ENCODE assay signal across 14 cellular contexts in genomic region chr9:35760651-35761050, GRCh38. TPM values are rescaled to one million over a fixed set of nuclear protein-coding genes. Genes with fewer than 3 reads are reported as not detected.
DNase-seq lines count a peak whose midpoint lies in the region; ATAC-seq, FAIRE-seq and TF ChIP-seq lines count a peak whose summit lies in the region.
"Had no signal": no experiment of that assay in that cellular context is flagged by ENCODE, and none has a peak within 500 bp of the region (broad histone marks: within the 10 kb centered on the region; RNA-seq: fewer than 3 reads in every experiment).

No MANE protein-coding gene starts in this region.

- H3K79me1 ChIP-seq in H9 (ENCODE audit: insufficient read depth, low read depth, low read length, poor library complexity, severe bottlenecking), result no peaks in the 10 kb centered on the region

- H2BK120ac ChIP-seq in H9 (ENCODE audit: low read depth, low read length, poor library complexity, severe bottlenecking), result no peak overlapping the region

- ATAC-seq in HG02642 (IDR thresholded peaks at IDR 0.05; ENCODE audit: poor library complexity, unreplicated experiment), result no peak

- H3K9me3 Mint-ChIP-seq in astrocyte (ENCODE audit: unreplicated experiment), result no peaks in the 10 kb centered on the region
- no peaks in the 10 kb centered on the region for H3K9me3 Mint-ChIP-seq in H9
- H3K9me3 Mint-ChIP-seq: dendritic cell treated with granulocyte-macrophage colony-stimulating factor and Interleukin-4, amounts not matched to agents 40 ng/mL and 50 ng/mL, for 4 days; IgD-negative memory B cell had no signal

- no peak for FAIRE-seq in astrocyte (lab: Jason Lieb, UNC)

- H3K9ac ChIP-seq in astrocyte (ENCODE audit: low read length) (no peak overlapping the region), H9 (ENCODE audit: extremely low read depth, insufficient read length, low read length) (no peak overlapping the region)

- H3K4me2 ChIP-seq in astrocyte (ENCODE audit: low read length) (peak overlapping the region; percentile 31), H9 (ENCODE audit: insufficient read depth, insufficient read length, low read length) (no peak overlapping the region)

- H3K4me1 ChIP-seq in ACC112 (ENCODE audit: control insufficient read depth, insufficient read depth, low read length, unreplicated experiment) (peaks cover 24% of the 10 kb centered on the region), astrocyte (ENCODE audit: insufficient read depth, low read length) (peaks cover 25% of the 10 kb centered on the region), H9 (ENCODE audit: insufficient read depth, low read length) (no peaks in the 10 kb centered on the region)

- H3K36me3 ChIP-seq in ACC112 (ENCODE audit: insufficient read depth, low read length), result no peaks in the 10 kb centered on the region
- no peaks in the 10 kb centered on the region for H3K36me3 ChIP-seq in astrocyte (ENCODE audit: insufficient read depth, low read length)
- H3K36me3 ChIP-seq: right atrium auricular region had no signal

- WGBS in H9 (ENCODE audit: extremely low coverage, insufficient read length, low lambda C conversion rate), result no CpG with 5 or more reads among the region's 2 CpGs

- no peak overlapping the region for H4K8ac ChIP-seq in H9 (replicated peaks; ENCODE audit: insufficient read length, low read depth, low read length)

- no peak overlapping the region for H2BK15ac ChIP-seq in H9 (ENCODE audit: low read depth, low read length)

- DNase-seq in HT1080 (ENCODE audit: low read depth), result peak; percentile 66
- DNase-seq in astrocyte (ENCODE audit: low read depth), result peak; percentile 65
- DNase-seq in left kidney (ENCODE audit: low read depth, low spot score), result peak; percentile 73
- DNase-seq in H9, result no peak
- no peak for DNase-seq in NCI-H526 (lab: John Stamatoyannopoulos, UW)
- no peak for DNase-seq in activated T-cell treated with anti-CD3 and anti-CD28 coated beads, Interleukin-2, amount 50 U/mL, for 48 hours
- DNase-seq: testis, WERI-Rb-1 had no signal

- H3K79me2 ChIP-seq in ACC112 (ENCODE audit: control insufficient read depth, insufficient read depth, low read length, unreplicated experiment) (no peaks in the 10 kb centered on the region), astrocyte (ENCODE audit: insufficient read depth, low read length) (no peaks in the 10 kb centered on the region), H9 (ENCODE audit: insufficient read depth, low read length) (no peaks in the 10 kb centered on the region; the same call in 1 of the 2 replicates)

- H4K5ac ChIP-seq in H9 (ENCODE audit: insufficient read length, low read depth, low read length), result no peak overlapping the region

- H3K4me1 Mint-ChIP-seq in astrocyte (ENCODE audit: low read depth, unreplicated experiment) (peaks cover 10% of the 10 kb centered on the region), H9 (peaks cover 36 to 40% of the 10 kb centered on the region in 2 experiments)

- no peaks in the 10 kb centered on the region for H3K9me3 ChIP-seq in astrocyte (ENCODE audit: insufficient read depth, low read depth, low read length)
- H3K9me3 ChIP-seq in H9 (ENCODE audit: control insufficient read depth, low read depth, low read length), result no peaks in the 10 kb centered on the region
- H3K9me3 ChIP-seq: right atrium auricular region, testis had no signal

- no peak overlapping the region for H3K14ac ChIP-seq in H9 (ENCODE audit: insufficient read depth, low read length)

- no peak overlapping the region for H3K18ac ChIP-seq in H9 (ENCODE audit: insufficient read length, low read depth, low read length)

- no peak overlapping the region for H2BK5ac ChIP-seq in H9 (ENCODE audit: insufficient read length, low read length)

- H3K23me2 ChIP-seq in H9 (ENCODE audit: insufficient read length, low read depth, low read length, poor library complexity, severe bottlenecking), result peaks cover 3% of the 10 kb centered on the region

- no peak overlapping the region for H3K56ac ChIP-seq in H9 (ENCODE audit: insufficient read length, low read depth, low read length)

- TF ChIP-seq CTCF in astrocyte (IDR thresholded peaks at IDR 0.05; ENCODE audit: insufficient read depth, low read depth, low read length) (no peak), H9 (conservative IDR thresholded peaks at IDR 0.05) (no peak)

- H3K4ac ChIP-seq in H9 (ENCODE audit: low read depth, low read length), result no peak overlapping the region

- H2BK12ac ChIP-seq in H9 (ENCODE audit: insufficient read length, low read depth, low read length), result no peak overlapping the region

- no peaks in the 10 kb centered on the region for H3K27me3 Mint-ChIP-seq in astrocyte (ENCODE audit: low read depth, unreplicated experiment)
- H3K27me3 Mint-ChIP-seq in H9 (ENCODE audit: low read depth), result no peaks in the 10 kb centered on the region
- H3K27me3 Mint-ChIP-seq: IgD-negative memory B cell had no signal

- H2AK5ac ChIP-seq in H9 (ENCODE audit: insufficient read length, low read length), result no peak overlapping the region

- no peak overlapping the region for H3K27ac Mint-ChIP-seq in astrocyte (ENCODE audit: unreplicated experiment)
- H3K27ac Mint-ChIP-seq in H9, result peak overlapping the region in 1 of 3 experiments; percentile 78; a peak in 1 of 7 replicates
- H3K27ac Mint-ChIP-seq: dendritic cell treated with granulocyte-macrophage colony-stimulating factor and Interleukin-4, amounts not matched to agents 40 ng/mL and 50 ng/mL, for 4 days had no signal

- H3K27me3 ChIP-seq in ACC112 (ENCODE audit: insufficient read depth, low read length) (no peaks in the 10 kb centered on the region), astrocyte (ENCODE audit: insufficient read depth, low read length) (no peaks in the 10 kb centered on the region), H9 (ENCODE audit: insufficient read depth, low read length) (no peaks in the 10 kb centered on the region)
- H3K27me3 ChIP-seq: right atrium auricular region, testis had no signal

- no peak overlapping the region for H4K91ac ChIP-seq in H9 (ENCODE audit: insufficient read length, low read depth, low read length)

- peak overlapping the region; percentile 23 for H3K27ac ChIP-seq in ACC112 (ENCODE audit: low read depth, low read length)
- H3K27ac ChIP-seq in astrocyte (ENCODE audit: low read depth, low read length), result no peak overlapping the region
- H3K27ac ChIP-seq in H9 (ENCODE audit: insufficient read length, low read depth, low read length), result no peak overlapping the region
- H3K27ac ChIP-seq: right atrium auricular region, RWPE1, testis, WERI-Rb-1 had no signal

- H3K36me3 Mint-ChIP-seq in astrocyte (ENCODE audit: low read depth, unreplicated experiment) (peaks cover 1% of the 10 kb centered on the region), H9 (ENCODE audit: insufficient read depth in 1 of 3, low read depth in 3 of 3) (peaks cover 0 to 7% (median 3%) of the 10 kb centered on the region in 3 experiments; a peak in 4 of 7 replicates)

- H4K20me1 ChIP-seq in astrocyte (ENCODE audit: insufficient read depth, low read length) (no peaks in the 10 kb centered on the region), H9 (ENCODE audit: control insufficient read depth, insufficient read depth, insufficient read length) (no peaks in the 10 kb centered on the region)

- H3K4me3 ChIP-seq in ACC112 (ENCODE audit: low read depth, low read length) (no peak overlapping the region), astrocyte (ENCODE audit: insufficient read depth, low read depth, low read length) (no peak overlapping the region)
- H3K4me3 ChIP-seq: right atrium auricular region, testis had no signal

- H3K4me3 Mint-ChIP-seq in astrocyte (ENCODE audit: unreplicated experiment), result no peak overlapping the region
- no peak overlapping the region for H3K4me3 Mint-ChIP-seq in H9
- H3K4me3 Mint-ChIP-seq: dendritic cell treated with granulocyte-macrophage colony-stimulating factor and Interleukin-4, amounts not matched to agents 40 ng/mL and 50 ng/mL, for 4 days had no signal

- H2AFZ ChIP-seq in ACC112 (ENCODE audit: low read length, unreplicated experiment) (no peak overlapping the region), astrocyte (ENCODE audit: low read depth, low read length) (no peak overlapping the region), H9 (ENCODE audit: low read length) (no peak overlapping the region)

- no peak overlapping the region for H3K23ac ChIP-seq in H9 (ENCODE audit: insufficient read length, low read depth, low read length)

- no peak overlapping the region for H2BK20ac ChIP-seq in H9 (ENCODE audit: low read depth, low read length, poor library complexity, severe bottlenecking)

- H3T11ph ChIP-seq in H9 (ENCODE audit: low read length), result no peak overlapping the region

RNA-seq across cellular contexts. Expression of gene MSMP, which starts 6.6 kb away (rescaled TPM):
- not detected in 2 replicates for total RNA-seq in HT1080 (2014; rRNA removed; shearing (Covaris generic))
- polyA plus RNA-seq in HT1080 (2015; cell fraction: cytosol; rRNA removed), result not detected in 2 replicates
- 0.26 TPM in 1 of 2 replicates, not detected in the other for polyA plus RNA-seq in HT1080 (2015; cell fraction: nucleus; rRNA removed)
- total RNA-seq in astrocyte (not detected in 2 replicates), H9 (2021) (0.83 and 0.97 TPM in 2 replicates)
- total RNA-seq: right atrium auricular region had no signal

RNA-seq across cellular contexts. Expression of gene RGP1, which starts 11.6 kb away (rescaled TPM):
- 15.8 and 22.1 TPM in 2 replicates for total RNA-seq in HT1080 (2014; rRNA removed; shearing (Covaris generic))
- polyA plus RNA-seq in HT1080 (2015; cell fraction: cytosol; rRNA removed), result 15.5 and 19.7 TPM in 2 replicates
- polyA plus RNA-seq in HT1080 (2015; cell fraction: nucleus; rRNA removed), result 30.5 and 31.3 TPM in 2 replicates
- total RNA-seq in astrocyte (27.2 and 30.0 TPM in 2 replicates), H9 (2021) (23.5 and 25.7 TPM in 2 replicates)

RNA-seq across cellular contexts. Expression of gene GBA2, which starts 11.6 kb away (rescaled TPM):
- total RNA-seq in HT1080 (2014; rRNA removed; shearing (Covaris generic)), result 39.2 and 41.6 TPM in 2 replicates
- 25.3 and 26.6 TPM in 2 replicates for polyA plus RNA-seq in HT1080 (2015; cell fraction: cytosol; rRNA removed)
- 172 TPM in 2 replicates for polyA plus RNA-seq in HT1080 (2015; cell fraction: nucleus; rRNA removed)
- total RNA-seq in astrocyte (38.3 and 42.5 TPM in 2 replicates), H9 (2021) (90.7 and 103 TPM in 2 replicates)

RNA-seq across cellular contexts. Expression of gene CREB3, which starts 28.2 kb away (rescaled TPM):
- 42.1 and 44.1 TPM in 2 replicates for total RNA-seq in HT1080 (2014; rRNA removed; shearing (Covaris generic))
- 26.0 and 29.5 TPM in 2 replicates for polyA plus RNA-seq in HT1080 (2015; cell fraction: cytosol; rRNA removed)
- polyA plus RNA-seq in HT1080 (2015; cell fraction: nucleus; rRNA removed), result 17.9 and 19.1 TPM in 2 replicates
- 80.3 and 84.1 TPM in 2 replicates for total RNA-seq in astrocyte
- total RNA-seq in H9 (2021), result 26.9 and 27.3 TPM in 2 replicates

RNA-seq across cellular contexts. Expression of gene TLN1, which starts 28.7 kb away (rescaled TPM):
- total RNA-seq in HT1080 (2014; rRNA removed; shearing (Covaris generic)), result 165 and 198 TPM in 2 replicates
- polyA plus RNA-seq in HT1080 (2015; cell fraction: cytosol; rRNA removed), result 138 and 146 TPM in 2 replicates
- 392 and 396 TPM in 2 replicates for polyA plus RNA-seq in HT1080 (2015; cell fraction: nucleus; rRNA removed)
- total RNA-seq in astrocyte (518 and 525 TPM in 2 replicates), H9 (2021) (102 and 103 TPM in 2 replicates)

Comparison
In these comparisons a context has a peak if more than half of its experiments do, and no peak if none do; other contexts are left out.
1. DNase-seq: peak in HT1080 (single experiment), astrocyte (single experiment) and left kidney (single experiment); none in H9 (single experiment), NCI-H526 (0 of 2) and activated T-cell treated with anti-CD3 and anti-CD28 coated beads, Interleukin-2, amount 50 U/mL, for 48 hours (0 of 2).